Comparison of ENCODE assay signal across 8 cellular contexts in the genomic region with DNA sequence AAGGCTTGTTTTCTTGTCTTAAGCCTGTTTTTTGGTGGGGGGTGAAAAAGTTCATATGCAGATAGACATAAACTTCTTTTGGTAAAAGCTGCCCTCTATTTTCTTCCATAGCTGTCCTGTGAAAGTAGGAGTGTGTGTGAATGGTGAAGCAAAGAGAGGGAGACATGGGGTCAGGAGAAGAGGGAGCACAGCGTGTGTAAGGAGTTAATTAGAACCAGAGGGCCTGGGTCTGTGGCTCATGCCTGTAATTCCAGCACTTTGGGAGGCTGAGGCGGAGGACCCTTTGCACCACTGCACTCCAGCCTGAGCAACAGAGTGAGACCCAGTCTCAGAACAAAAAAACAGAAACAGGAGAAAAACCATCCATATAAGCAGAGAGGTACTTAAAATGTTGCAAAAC. TPM values are rescaled to one million over a fixed set of nuclear protein-coding genes. Genes with fewer than 3 reads are reported as not detected.
DNase-seq lines count a peak whose midpoint lies in the region; ATAC-seq, FAIRE-seq and TF ChIP-seq lines count a peak whose summit lies in the region.

No MANE protein-coding gene starts in this region.

- no peak for TF ChIP-seq EP300 in K562 (IDR thresholded peaks at IDR 0.05; ENCODE audit: low read length)

- peak; percentile 32 for FAIRE-seq in K562 (lab: Jason Lieb, UNC)

- 22% methylated on average over 2 of the region's 2 CpGs for WGBS in K562 (ENCODE audit: insufficient coverage, low coverage, missing lambda C conversion rate)

- no peak for TF ChIP-seq POLR2A in K562 (conservative IDR thresholded peaks at IDR 0.05)

- CTCF ChIA-PET in K562 (lab: Yijun Ruan, JAX; ENCODE audit: low intra/inter-chr PET ratio) = no interaction called here

- peaks cover 27% of the 10 kb centered on the region for H3K79me2 ChIP-seq in K562 (ENCODE audit: control insufficient read depth, insufficient read depth, low read length)

- peak overlapping the region; percentile 95 for H3K4me3 Mint-ChIP-seq in stimulated activated naive CD8-positive, alpha-beta T cell treated with anti-CD3 and anti-CD28 coated beads, Interleukin-15, Interleukin-2, amounts not matched to agents 100 ng/mL and 50 ng/mL, for 24 hours
- peak overlapping the region; percentile 91 for H3K4me3 Mint-ChIP-seq in memory B cell

- H3K36me3 Mint-ChIP-seq in stimulated activated naive CD8-positive, alpha-beta T cell treated with anti-CD3 and anti-CD28 coated beads, Interleukin-15, Interleukin-2, amounts not matched to agents 100 ng/mL and 50 ng/mL, for 24 hours (ENCODE audit: low read depth) = peaks cover 30% of the 10 kb centered on the region
- H3K36me3 Mint-ChIP-seq in memory B cell = peaks cover 2% of the 10 kb centered on the region

- peaks cover 4% of the 10 kb centered on the region for H3K9me3 Mint-ChIP-seq in stimulated activated naive CD8-positive, alpha-beta T cell treated with anti-CD3 and anti-CD28 coated beads, Interleukin-15, Interleukin-2, amounts not matched to agents 100 ng/mL and 50 ng/mL, for 24 hours
- H3K9me3 Mint-ChIP-seq in memory B cell = no peaks in the 10 kb centered on the region

- no peaks in the 10 kb centered on the region for H3K27me3 ChIP-seq in K562 (ENCODE audit: control insufficient read depth in 2 of 2, insufficient read depth in 2 of 2, low read length in 2 of 2)

- H3K36me3 ChIP-seq in K562 (ENCODE audit: control insufficient read depth, insufficient read depth, low read length) = no peaks in the 10 kb centered on the region; the same call in 2 of the 3 replicates

- POLR2A ChIA-PET in K562 (lab: Yijun Ruan, JAX) = interaction anchor here (0.6 to 7.8 kb wide), 6 partner anchors 10 to 674 kb away, joined by 3 to 272 read pairs (median 6); a partner anchor contains a TSS

- H3K4me1 ChIP-seq in K562 (replicated peaks in 1 of 2; ENCODE audit: control insufficient read depth in 2 of 2, insufficient read depth in 2 of 2, low read length in 2 of 2) = peaks cover 11 to 12% of the 10 kb centered on the region in 2 experiments

- intact Hi-C loops in K562 (cut with micrococcal nuclease) = loop anchor here (1.0 kb wide), 1 partner anchor 24 kb away; no protein-coding TSS in a partner anchor

- H3K4me1 Mint-ChIP-seq in stimulated activated naive CD8-positive, alpha-beta T cell treated with anti-CD3 and anti-CD28 coated beads, Interleukin-15, Interleukin-2, amounts not matched to agents 100 ng/mL and 50 ng/mL, for 24 hours (ENCODE audit: low read depth) = peaks cover 34% of the 10 kb centered on the region
- H3K4me1 Mint-ChIP-seq in memory B cell = peaks cover 15% of the 10 kb centered on the region

- no peak for ATAC-seq in stimulated activated naive CD8-positive, alpha-beta T cell treated with anti-CD3 and anti-CD28 coated beads, Interleukin-15, Interleukin-2, amounts not matched to agents 100 U/mL and 50 U/mL, for 24 hours
- ATAC-seq in K562 = peak; percentile 12
- no peak for ATAC-seq in memory B cell (ENCODE audit: low read depth)
- ATAC-seq in HG03521 (IDR thresholded peaks at IDR 0.05; ENCODE audit: unreplicated experiment) = no peak
- no peak for ATAC-seq in HG02870 (IDR thresholded peaks at IDR 0.05; ENCODE audit: unreplicated experiment)

- no TSS peak for BruUV-seq in K562 (replicated peaks; lab: Mats Ljungman, UMichigan)

- H3K9me1 ChIP-seq in K562 (ENCODE audit: control insufficient read depth, insufficient read depth, low read length) = no peaks in the 10 kb centered on the region

- in situ Hi-C loops in K562 (cut with MboI) = no loop called here

- no peak overlapping the region for H2AFZ ChIP-seq in K562 (ENCODE audit: low read depth, low read length)

- no peaks in the 10 kb centered on the region for H4K20me1 ChIP-seq in K562 (replicated peaks; ENCODE audit: control insufficient read depth, insufficient read depth, low read length)

- H3K4me2 ChIP-seq in K562 (ENCODE audit: insufficient read depth, low read length) = peak overlapping the region; percentile 92

- TF ChIP-seq RAD21 in K562 (CRISPR knock-in tag; conservative IDR thresholded peaks at IDR 0.05 in 1 of 2, IDR thresholded peaks at IDR 0.05 in 1 of 2) = no peak

- H3K27ac ChIP-seq in K562 (ENCODE audit: extremely low read depth, low read depth, low read length) = peak overlapping the region; percentile 97

- H3K9me3 ChIP-seq in K562 (replicated peaks; ENCODE audit: control insufficient read depth, insufficient read depth, low read depth, low read length) = no peaks in the 10 kb centered on the region

- peak overlapping the region; percentile 67 for H3K4me3 ChIP-seq in K562

- H3K9ac ChIP-seq in K562 (ENCODE audit: insufficient read depth in 1 of 2, low read depth in 2 of 2, low read length in 2 of 2) = peak overlapping the region; percentile 90 to 95; a peak in 3 of 4 replicates

- no peak for DNase-seq in stimulated activated naive CD8-positive, alpha-beta T cell treated with anti-CD3 and anti-CD28 coated beads, Interleukin-15, Interleukin-2, amounts not matched to agents 100 U/mL and 50 U/mL, for 24 hours
- no peak for DNase-seq in K562 (ENCODE audit: extremely low read depth in 1 of 4, low spot score in 3 of 4)
- DNase-seq in memory B cell (ENCODE audit: low spot score in 2 of 2) = no peak
- no peak for DNase-seq in GOT3 (lab: John Stamatoyannopoulos, UW)
- DNase-seq in GM20000 (ENCODE audit: low spot score) = no peak

- H3K27me3 Mint-ChIP-seq in stimulated activated naive CD8-positive, alpha-beta T cell treated with anti-CD3 and anti-CD28 coated beads, Interleukin-15, Interleukin-2, amounts not matched to agents 100 ng/mL and 50 ng/mL, for 24 hours = no peaks in the 10 kb centered on the region
- H3K27me3 Mint-ChIP-seq in memory B cell = no peaks in the 10 kb centered on the region

- peak overlapping the region; percentile 97 for H3K27ac Mint-ChIP-seq in stimulated activated naive CD8-positive, alpha-beta T cell treated with anti-CD3 and anti-CD28 coated beads, Interleukin-15, Interleukin-2, amounts not matched to agents 100 ng/mL and 50 ng/mL, for 24 hours
- H3K27ac Mint-ChIP-seq in memory B cell = peak overlapping the region; percentile 96

- TF ChIP-seq CTCF in K562 (IDR thresholded peaks at IDR 0.05 in 2 of 3, conservative IDR thresholded peaks at IDR 0.05 in 1 of 3; ENCODE audit: insufficient read depth in 2 of 3, low read depth in 1 of 3, low read length in 3 of 3) (no peak), GM20000 (IDR thresholded peaks at IDR 0.05; ENCODE audit: extremely low read depth, missing control alignments) (no peak)

TF ChIP-seq in K562, 482 proteins besides CTCF, POLR2A, EP300 and RAD21:
- TF ChIP-seq ARID2 (IDR thresholded peaks at IDR 0.05) (no peak), TBL1XR1 (IDR thresholded peaks at IDR 0.05; ENCODE audit: low read length in 2 of 2) (0 out of 4 replicates have a peak, but pooled peaks of 1 of the 2 experiments have one; percentile 41)
TF ChIP-seq in K562: peak in this region for 1.

RNA-seq across cellular contexts. Expression of a gene that starts 16.2 kb away (rescaled TPM):
- 412 and 933 TPM in 2 replicates for total RNA-seq in K562 (2011; cell fraction: chromatin; rRNA removed; ENCODE audit: low replicate concordance)
- 305 and 368 TPM in 2 replicates for total RNA-seq in K562 (2011; cell fraction: nucleolus; rRNA removed)
- total RNA-seq in K562 (2011; cell fraction: nucleoplasm; rRNA removed) = 399 and 401 TPM in 2 replicates
- total RNA-seq in K562 (2014; rRNA removed) = 132 and 172 TPM in 2 replicates
- 124 and 133 TPM in 2 replicates for total RNA-seq in K562 (2014; rRNA removed; fragmentation: Illumina TruSeq; extraction: Trizol)
- 153 and 161 TPM in 2 replicates for total RNA-seq in K562 (2015; rRNA removed; fragmentation: Illumina TruSeq; extraction: Trizol)
- 112 and 126 TPM in 2 replicates for total RNA-seq in K562 (2021)
- polyA plus RNA-seq in K562 (2011; rRNA removed) = 186 and 201 TPM in 2 replicates
- polyA plus RNA-seq in K562 (2011; cell fraction: cytosol; rRNA removed) = 57.8 and 58.8 TPM in 2 replicates
- 1,501 and 1,632 TPM in 2 replicates for polyA plus RNA-seq in K562 (2011; cell fraction: nucleus; rRNA removed)
- 70.5 and 112 TPM in 2 replicates for polyA plus RNA-seq in K562 (2012)
- polyA plus RNA-seq in K562 (2014; fragmentation: Illumina TruSeq; extraction: Trizol) = 77.7 and 107 TPM in 2 replicates
- 10 to 100 TPM; 16.1 to 32.4 TPM for polyA plus RNA-seq in K562 (2014; fragmentation: Nextera tagmentation; extraction: Ambion mirVana)
- 134 and 154 TPM in 2 replicates for polyA plus RNA-seq in K562 (2014; rRNA removed)
- polyA minus RNA-seq in K562 (2011; rRNA and poly(A)+ RNA removed) = 210 and 248 TPM in 2 replicates
- polyA minus RNA-seq in K562 (2011; cell fraction: cytosol; rRNA and poly(A)+ RNA removed) = 78.9 and 112 TPM in 2 replicates
- polyA minus RNA-seq in K562 (2011; cell fraction: nucleus; rRNA and poly(A)+ RNA removed) = 962 and 1,250 TPM in 2 replicates
